ENCODE assay signal across 8 cellular contexts in genomic region chr1:54312874-54313316, GRCh38.
DNase-seq lines count a peak whose midpoint lies in the region; ATAC-seq and TF ChIP-seq lines count a peak whose summit lies in the region.

No MANE protein-coding gene starts in this region.

- H3K4me3 ChIP-seq in left ventricle myocardium inferior = no peak overlapping the region
- H3K4me3 ChIP-seq in stomach smooth muscle (ENCODE audit: low read length in 2 of 2) = peak overlapping the region in 1 of 2 donors; percentile 5
- H3K4me3 ChIP-seq in colonic mucosa = no peak overlapping the region

- H3K9me3 ChIP-seq in left ventricle myocardium inferior (replicated peaks) (no peaks in the 10 kb centered on the region), stomach smooth muscle (ENCODE audit: control insufficient read depth in 2 of 2, low read length in 2 of 2) (no peaks in the 10 kb centered on the region), colonic mucosa (no peaks in the 10 kb centered on the region)

- peak overlapping the region; percentile 76; the same call in 1 of the 2 replicates for H3K27ac Mint-ChIP-seq in WTC11

- H3K4me3 Mint-ChIP-seq in WTC11 = no peak overlapping the region

- no peaks in the 10 kb centered on the region for H3K27me3 ChIP-seq in left ventricle myocardium inferior (ENCODE audit: low read depth)
- H3K27me3 ChIP-seq in stomach smooth muscle (ENCODE audit: control insufficient read depth in 1 of 2, insufficient read depth in 2 of 2, low read length in 2 of 2) = no peaks in the 10 kb centered on the region
- H3K27me3 ChIP-seq in colonic mucosa = no peaks in the 10 kb centered on the region

- CTCF ChIA-PET in WTC11 (lab: Charles Lee) = interaction anchor here (0.5 to 3.4 kb wide), 19 partner anchors 10 to 250 kb away, joined by 3 to 15 read pairs (median 4); no protein-coding TSS in a partner anchor

- DNase-seq in NCI-H82 (lab: John Stamatoyannopoulos, UW) (peak; percentile 91), NCI-H82 treated with DMSO at 0.1 percent for 48 hours (lab: John Stamatoyannopoulos, UW; ENCODE audit: unreplicated experiment) (no peak), WTC11 (ENCODE audit: low spot score) (peak; percentile 42), left ventricle myocardium inferior (peak; percentile 58), colonic mucosa (no peak)

- peaks cover 75% of the 10 kb centered on the region for H3K4me1 ChIP-seq in left ventricle myocardium inferior
- H3K4me1 ChIP-seq in stomach smooth muscle (ENCODE audit: control insufficient read depth, insufficient read depth, low read length) = peaks cover 40% of the 10 kb centered on the region
- H3K4me1 ChIP-seq in colonic mucosa = peaks cover 5% of the 10 kb centered on the region

- no peaks in the 10 kb centered on the region for H3K9me3 Mint-ChIP-seq in WTC11

- H3K4me1 Mint-ChIP-seq in WTC11 = peaks cover 74% of the 10 kb centered on the region

- H3K27me3 Mint-ChIP-seq in WTC11 (ENCODE audit: low read depth) = no peaks in the 10 kb centered on the region

- ATAC-seq in WTC11 = peak; percentile 26
- ATAC-seq in GM21619 (IDR thresholded peaks at IDR 0.05; ENCODE audit: unreplicated experiment) = no peak
- ATAC-seq in GM18505 (IDR thresholded peaks at IDR 0.05; ENCODE audit: unreplicated experiment) = no peak

- H3K36me3 Mint-ChIP-seq in WTC11 = peaks cover 4% of the 10 kb centered on the region; the same call in 1 of the 2 replicates

- TF ChIP-seq CTCF in WTC11 (IDR thresholded peaks at IDR 0.05) = no peak
- no peak for TF ChIP-seq CTCF in left ventricle myocardium inferior (IDR thresholded peaks at IDR 0.05; ENCODE audit: borderline replicate concordance)
- TF ChIP-seq CTCF in colonic mucosa (IDR thresholded peaks at IDR 0.05) = no peak

- intact Hi-C loops in left ventricle myocardium inferior (cut with micrococcal nuclease) (no loop called here), colonic mucosa (cut with DNase I) (no loop called here)

- H3K36me3 ChIP-seq in left ventricle myocardium inferior (no peaks in the 10 kb centered on the region), stomach smooth muscle (ENCODE audit: control insufficient read depth in 2 of 2, insufficient read depth in 2 of 2, low read length in 2 of 2) (no peaks in the 10 kb centered on the region), colonic mucosa (no peaks in the 10 kb centered on the region)

- H3K27ac ChIP-seq in left ventricle myocardium inferior (replicated peaks) (peak overlapping the region; percentile 80), stomach smooth muscle (ENCODE audit: low read length) (peak overlapping the region; percentile 37), colonic mucosa (no peak overlapping the region)

- POLR2A ChIA-PET in WTC11 (lab: Charles Lee) = interaction anchor here (0.5 to 1.6 kb wide), 15 partner anchors 11 to 177 kb away, joined by 3 to 9 read pairs (median 4); partner anchors contain the start of gene SSBP3

- TF ChIP-seq POLR2A in GM18505 (IDR thresholded peaks at IDR 0.05; ENCODE audit: borderline replicate concordance, extremely low read depth, insufficient read depth, insufficient read length) = no peak

- H3K9ac ChIP-seq in stomach smooth muscle (ENCODE audit: low read length in 2 of 2) (peak overlapping the region in 1 of 2 donors; percentile 51), colonic mucosa (ENCODE audit: low read depth in 2 of 2, low read length in 2 of 2) (peak overlapping the region in 1 of 2 donors; percentile 19)

TF ChIP-seq in WTC11, 78 proteins besides CTCF, POLR2A, EP300 and RAD21:
- TF ChIP-seq ZSCAN18 (CRISPR knock-in tag; IDR thresholded peaks at IDR 0.05) = no peak
- peak; percentile 60 for TF ChIP-seq USF2 (CRISPR knock-in tag; IDR thresholded peaks at IDR 0.05)
- TF ChIP-seq NR2C2 (CRISPR knock-in tag; IDR thresholded peaks at IDR 0.05) = no peak
- TF ChIP-seq ZNF219 (CRISPR knock-in tag; IDR thresholded peaks at IDR 0.05; ENCODE audit: borderline replicate concordance) = no peak
- TF ChIP-seq ELF4 (CRISPR knock-in tag; IDR thresholded peaks at IDR 0.05; ENCODE audit: low read depth) = no peak
- TF ChIP-seq, protein P1, sequence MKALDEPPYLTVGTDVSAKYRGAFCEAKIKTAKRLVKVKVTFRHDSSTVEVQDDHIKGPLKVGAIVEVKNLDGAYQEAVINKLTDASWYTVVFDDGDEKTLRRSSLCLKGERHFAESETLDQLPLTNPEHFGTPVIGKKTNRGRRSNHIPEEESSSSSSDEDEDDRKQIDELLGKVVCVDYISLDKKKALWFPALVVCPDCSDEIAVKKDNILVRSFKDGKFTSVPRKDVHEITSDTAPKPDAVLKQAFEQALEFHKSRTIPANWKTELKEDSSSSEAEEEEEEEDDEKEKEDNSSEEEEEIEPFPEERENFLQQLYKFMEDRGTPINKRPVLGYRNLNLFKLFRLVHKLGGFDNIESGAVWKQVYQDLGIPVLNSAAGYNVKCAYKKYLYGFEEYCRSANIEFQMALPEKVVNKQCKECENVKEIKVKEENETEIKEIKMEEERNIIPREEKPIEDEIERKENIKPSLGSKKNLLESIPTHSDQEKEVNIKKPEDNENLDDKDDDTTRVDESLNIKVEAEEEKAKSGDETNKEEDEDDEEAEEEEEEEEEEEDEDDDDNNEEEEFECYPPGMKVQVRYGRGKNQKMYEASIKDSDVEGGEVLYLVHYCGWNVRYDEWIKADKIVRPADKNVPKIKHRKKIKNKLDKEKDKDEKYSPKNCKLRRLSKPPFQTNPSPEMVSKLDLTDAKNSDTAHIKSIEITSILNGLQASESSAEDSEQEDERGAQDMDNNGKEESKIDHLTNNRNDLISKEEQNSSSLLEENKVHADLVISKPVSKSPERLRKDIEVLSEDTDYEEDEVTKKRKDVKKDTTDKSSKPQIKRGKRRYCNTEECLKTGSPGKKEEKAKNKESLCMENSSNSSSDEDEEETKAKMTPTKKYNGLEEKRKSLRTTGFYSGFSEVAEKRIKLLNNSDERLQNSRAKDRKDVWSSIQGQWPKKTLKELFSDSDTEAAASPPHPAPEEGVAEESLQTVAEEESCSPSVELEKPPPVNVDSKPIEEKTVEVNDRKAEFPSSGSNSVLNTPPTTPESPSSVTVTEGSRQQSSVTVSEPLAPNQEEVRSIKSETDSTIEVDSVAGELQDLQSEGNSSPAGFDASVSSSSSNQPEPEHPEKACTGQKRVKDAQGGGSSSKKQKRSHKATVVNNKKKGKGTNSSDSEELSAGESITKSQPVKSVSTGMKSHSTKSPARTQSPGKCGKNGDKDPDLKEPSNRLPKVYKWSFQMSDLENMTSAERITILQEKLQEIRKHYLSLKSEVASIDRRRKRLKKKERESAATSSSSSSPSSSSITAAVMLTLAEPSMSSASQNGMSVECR (CRISPR knock-in tag; IDR thresholded peaks at IDR 0.05; ENCODE audit: borderline replicate concordance) = no peak

Comparison
In these comparisons a context has a peak if more than half of its experiments do, and no peak if none do; other contexts are left out.
1. DNase-seq: peak in NCI-H82 (single experiment), WTC11 (single experiment) and left ventricle myocardium inferior (single experiment); none in NCI-H82 treated with DMSO at 0.1 percent for 48 hours (single experiment) and colonic mucosa (single experiment).